22 cellular contexts compared by ENCODE assay signal in genomic region chr14:100602621-100603020, GRCh38. TPM values are rescaled to one million over a fixed set of nuclear protein-coding genes. Genes with fewer than 3 reads are reported as not detected.
"Had no signal": no experiment of that assay in that cellular context is flagged by ENCODE, and none has a peak within 500 bp of the region (broad histone marks: within the 10 kb centered on the region; RNA-seq: fewer than 3 reads in every experiment).

No MANE protein-coding gene starts in this region.

- ATAC-seq: left ventricle myocardium superior; lower lobe of right lung; natural killer cell; pancreas; sciatic nerve; stimulated activated naive B cell treated with anti-CD40 and anti-IgM and Interleukin-4, amounts not matched to agents 10 μg/mL and 1 μg/mL and 100 μg/mL, for 72 hours had no signal

- H3K36me3 ChIP-seq: esophagus squamous epithelium, lower lobe of right lung, pancreas, right atrium auricular region, thoracic aorta, tibial nerve, upper lobe of left lung, uterus had no signal

- H3K27me3 ChIP-seq: pancreas, right atrium auricular region, upper lobe of left lung, uterus had no signal

- FAIRE-seq: pancreas had no signal

- H3K9me3 ChIP-seq: pancreas, uterus had no signal

- H3K27ac ChIP-seq: coronary artery, esophagus squamous epithelium, lower lobe of right lung, pancreas, right atrium auricular region, thoracic aorta, tibial nerve, upper lobe of left lung, uterus had no signal

- H3K4me3 ChIP-seq: coronary artery, esophagus squamous epithelium, lower lobe of right lung, pancreas, right atrium auricular region, thoracic aorta, tibial nerve, upper lobe of left lung, uterus had no signal

- H3K4me1 ChIP-seq: esophagus squamous epithelium, lower lobe of right lung, pancreas, right atrium auricular region, tibial nerve, upper lobe of left lung, uterus had no signal

- DNase-seq: dermis blood vessel endothelial cell; effector memory CD4-positive, alpha-beta T cell; erythroblast; esophagus squamous epithelium; foreskin melanocyte; hypothalamus; immature natural killer cell; islet precursor cell; kidney glomerular epithelial cell; left ventricle myocardium superior; lower lobe of right lung; natural killer cell; occipital lobe; stimulated activated naive B cell treated with anti-CD40 and anti-IgM and Interleukin-4, amounts not matched to agents 10 μg/mL and 1 μg/mL and 100 μg/mL, for 72 hours; upper lobe of left lung; uterus had no signal

RNA-seq across cellular contexts. Expression of gene BEGAIN, which starts 15.4 kb away (rescaled TPM):
- polyA plus RNA-seq: immature natural killer cell had no signal
